20 cellular contexts compared by ENCODE assay signal in the genomic region with DNA sequence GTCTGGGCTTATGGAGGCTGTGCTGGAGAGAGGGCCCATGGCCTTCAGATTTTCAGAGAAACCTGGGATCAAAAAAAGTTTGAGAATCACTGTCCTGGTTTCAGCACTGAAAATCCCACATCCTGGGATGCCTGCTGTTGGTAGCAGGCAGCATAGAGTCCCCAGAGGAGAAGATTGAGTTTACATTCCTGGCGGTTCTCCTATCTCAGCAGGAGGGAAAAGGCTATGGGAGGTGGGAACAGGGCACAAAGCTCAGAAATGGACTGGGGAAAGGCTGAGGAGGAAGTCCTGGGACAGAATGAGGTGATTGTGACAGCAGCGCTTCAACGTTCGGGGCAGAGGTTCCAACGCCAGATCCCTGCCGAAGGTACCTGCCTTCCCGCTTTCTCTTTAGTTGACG.
DNase-seq lines count a peak whose midpoint lies in the region; ATAC-seq and TF ChIP-seq lines count a peak whose summit lies in the region.
"Had no signal": no experiment of that assay in that cellular context is flagged by ENCODE, and none has a peak within 500 bp of the region (broad histone marks: within the 10 kb centered on the region; RNA-seq: fewer than 3 reads in every experiment).

No MANE protein-coding gene starts in this region.

- H2BK20ac ChIP-seq in IMR-90 (ENCODE audit: low read depth, low read length) = no peak overlapping the region

- H3K36me3 ChIP-seq in IMR-90 (ENCODE audit: control insufficient read depth, insufficient read depth, low read length) (no peaks in the 10 kb centered on the region), colonic mucosa (no peaks in the 10 kb centered on the region), mucosa of rectum (ENCODE audit: control insufficient read depth in 2 of 2, insufficient read depth in 2 of 2, low read length in 2 of 2) (no peaks in the 10 kb centered on the region), thoracic aorta (no peaks in the 10 kb centered on the region)

- H3K18ac ChIP-seq in IMR-90 (ENCODE audit: low read depth, low read length) = 0 out of 2 replicates have a peak overlapping the region, but pooled peaks have one; percentile 6

- peaks cover 4% of the 10 kb centered on the region for H3K4me1 Mint-ChIP-seq in CD14-positive monocyte

- no peak for TF ChIP-seq CTCF in IMR-90 (conservative IDR thresholded peaks at IDR 0.05; ENCODE audit: low read depth, low read length)
- no peak for TF ChIP-seq CTCF in colonic mucosa (IDR thresholded peaks at IDR 0.05)
- TF ChIP-seq CTCF in thoracic aorta (IDR thresholded peaks at IDR 0.05) = no peak
- TF ChIP-seq CTCF in CD14-positive monocyte (IDR thresholded peaks at IDR 0.05) = no peak

- no peak overlapping the region for H3K9ac ChIP-seq in IMR-90 (ENCODE audit: low read depth, low read length)
- peak overlapping the region in 1 of 2 donors; percentile 14 for H3K9ac ChIP-seq in colonic mucosa (ENCODE audit: low read depth in 2 of 2, low read length in 2 of 2)
- H3K9ac ChIP-seq in mucosa of rectum (ENCODE audit: low read depth in 1 of 2, low read length in 2 of 2) = no peak overlapping the region

- POLR2A ChIA-PET in IMR-90 (lab: Charles Lee; ENCODE audit: unreplicated experiment) = no interaction called here

- CTCF ChIA-PET in IMR-90 (lab: Yijun Ruan, JAX) = no interaction called here

- H3K23ac ChIP-seq in IMR-90 (ENCODE audit: low read depth, low read length) = no peak overlapping the region

- no peak overlapping the region for H2AK9ac ChIP-seq in IMR-90 (replicated peaks; ENCODE audit: low read depth, low read length, poor library complexity)

- no peak for TF ChIP-seq POLR2A in IMR-90 (IDR thresholded peaks at IDR 0.05; ENCODE audit: low read depth, low read length)

- 0 out of 3 replicates have a peak overlapping the region, but pooled peaks have one; percentile 34 for H2BK15ac ChIP-seq in IMR-90 (ENCODE audit: low read depth, low read length)

- no peaks in the 10 kb centered on the region for H3K9me3 ChIP-seq in IMR-90 (ENCODE audit: control insufficient read depth, insufficient read depth, low read length)
- no peaks in the 10 kb centered on the region for H3K9me3 ChIP-seq in colonic mucosa
- H3K9me3 ChIP-seq in mucosa of rectum (ENCODE audit: control insufficient read depth in 2 of 2, low read length in 2 of 2) = no peaks in the 10 kb centered on the region
- H3K9me3 ChIP-seq in thoracic aorta = no peaks in the 10 kb centered on the region

- no peak for TF ChIP-seq RAD21 in IMR-90 (IDR thresholded peaks at IDR 0.05; ENCODE audit: low read length)

- no peak overlapping the region for H3K4me3 Mint-ChIP-seq in CD14-positive monocyte
- H3K4me3 Mint-ChIP-seq: activated naive CD8-positive, alpha-beta T cell; stimulated activated naive CD8-positive, alpha-beta T cell treated with anti-CD3 and anti-CD28 coated beads, Interleukin-15, Interleukin-2, amounts not matched to agents 100 ng/mL and 50 ng/mL, for 24 hours had no signal

- no peak overlapping the region; the same call in 1 of the 2 replicates for H2AK5ac ChIP-seq in IMR-90 (ENCODE audit: low read depth, low read length)

- in situ Hi-C loops in IMR-90 (cut with MboI; ENCODE audit: low sequenced_read_pairs) = no loop called here

- H3K4me1 ChIP-seq in IMR-90 (ENCODE audit: control insufficient read depth, insufficient read depth, low read length) (peaks cover 16% of the 10 kb centered on the region), colonic mucosa (peaks cover 8% of the 10 kb centered on the region), mucosa of rectum (ENCODE audit: control insufficient read depth in 2 of 2, insufficient read depth in 2 of 2, low read length in 2 of 2) (peaks cover 41 to 66% of the 10 kb centered on the region in 2 donors), thoracic aorta (ENCODE audit: control insufficient read depth in 1 of 2, low read depth in 2 of 2) (peaks cover 7 to 48% of the 10 kb centered on the region in 2 donors)

- no peak overlapping the region for H4K91ac ChIP-seq in IMR-90 (ENCODE audit: insufficient read depth, low read depth, low read length)

- peak overlapping the region; percentile 29; the same call in 1 of the 2 replicates for H3K4ac ChIP-seq in IMR-90 (ENCODE audit: low read depth, low read length)

- ATAC-seq in IMR-90 (ENCODE audit: low read depth) = peak; percentile 25; the same call in 1 of the 2 replicates
- ATAC-seq in thoracic aorta (ENCODE audit: insufficient number of reproducible peaks, low FRiP score, low read depth) = no peak
- ATAC-seq in left colon = no peak
- ATAC-seq: activated CD4-positive, CD25-positive, alpha-beta regulatory T cell treated with anti-CD3 and anti-CD28 coated beads, Interleukin-2, amount 50 U/mL, for 24 hours; left lobe of liver; sciatic nerve had no signal

- dilution Hi-C loops in IMR-90 (cut with HindIII; ENCODE audit: low sequenced_read_pairs, unreplicated experiment) = no loop called here

- DNase-seq in IMR-90 (no peak), colonic mucosa (no peak), thoracic aorta (ENCODE audit: low spot score) (no peak), D341Med (ENCODE audit: low spot score) (no peak), left colon (no peak), CD14-positive monocyte (ENCODE audit: low spot score) (no peak), NOMO-1 (lab: John Stamatoyannopoulos, UW; ENCODE audit: unreplicated experiment in 2 of 2) (no peak)
- DNase-seq: activated T-cell treated with anti-CD3 and anti-CD28 coated beads, Interleukin-2, amount 50 U/mL, for 48 hours; cortex of kidney; foreskin fibroblast; NCI-H187 treated with DMSO at 0.1 percent for 48 hours; NCI-H446; nucleus accumbens; stimulated activated CD4-positive, alpha-beta T cell treated with anti-CD3 and anti-CD28 coated beads, Interleukin-1b, Interleukin-23, amount 100 ng/mL, for 48 hours had no signal

- H3K27me3 ChIP-seq in IMR-90 (ENCODE audit: control insufficient read depth, insufficient read depth, low read length) (no peaks in the 10 kb centered on the region), colonic mucosa (no peaks in the 10 kb centered on the region), mucosa of rectum (ENCODE audit: control insufficient read depth in 2 of 2, insufficient read depth in 2 of 2, low read length in 2 of 2) (no peaks in the 10 kb centered on the region), thoracic aorta (replicated peaks; ENCODE audit: insufficient read depth) (no peaks in the 10 kb centered on the region)

- H4K5ac ChIP-seq in IMR-90 (ENCODE audit: low read depth, low read length) = no peak overlapping the region

- H3K27ac ChIP-seq in IMR-90 (ENCODE audit: insufficient read depth, low read length) (no peak overlapping the region), colonic mucosa (peak overlapping the region; percentile 88), mucosa of rectum (ENCODE audit: low read depth in 2 of 2, low read length in 2 of 2) (peak overlapping the region; percentile 10 to 97), thoracic aorta (peak overlapping the region; percentile 0 to 86)

- peak overlapping the region; percentile 19; the same call in 1 of the 2 replicates for H3K14ac ChIP-seq in IMR-90 (replicated peaks; ENCODE audit: low read depth, low read length)

- H3K9me1 ChIP-seq in IMR-90 (ENCODE audit: insufficient read depth, low read length) = peaks cover 12% of the 10 kb centered on the region

- H3K27ac Mint-ChIP-seq in CD14-positive monocyte = peak overlapping the region in 1 of 7 donors; percentile 16
- H3K27ac Mint-ChIP-seq: activated naive CD8-positive, alpha-beta T cell; stimulated activated naive CD8-positive, alpha-beta T cell treated with anti-CD3 and anti-CD28 coated beads, Interleukin-15, Interleukin-2, amounts not matched to agents 100 ng/mL and 50 ng/mL, for 24 hours had no signal

- no peaks in the 10 kb centered on the region for H4K20me1 ChIP-seq in IMR-90 (ENCODE audit: insufficient read depth, low read length)

- H3K56ac ChIP-seq in IMR-90 (ENCODE audit: extremely low read depth, insufficient read depth, low read length) = no peak overlapping the region

- H2AFZ ChIP-seq in IMR-90 (replicated peaks; ENCODE audit: low read length, poor library complexity) = no peak overlapping the region

- peaks cover 0 to 3% (median 1%) of the 10 kb centered on the region in 7 donors for H3K9me3 Mint-ChIP-seq in CD14-positive monocyte
- H3K9me3 Mint-ChIP-seq: stimulated activated naive CD8-positive, alpha-beta T cell treated with anti-CD3 and anti-CD28 coated beads, Interleukin-15, Interleukin-2, amounts not matched to agents 100 ng/mL and 50 ng/mL, for 24 hours had no signal

- BruUV-seq in IMR-90 (replicated peaks; lab: Mats Ljungman, UMichigan) = no TSS peak

- no peak overlapping the region for H2BK5ac ChIP-seq in IMR-90 (ENCODE audit: low read depth, low read length, poor library complexity, severe bottlenecking)

- no peaks in the 10 kb centered on the region for H3K79me1 ChIP-seq in IMR-90 (ENCODE audit: low read depth in 1 of 2, low read length in 2 of 2)

- H3K4me2 ChIP-seq in IMR-90 (ENCODE audit: low read depth, low read length) = no peak overlapping the region

- H3K4me3 ChIP-seq in IMR-90 (ENCODE audit: insufficient read depth, low read depth, low read length) (no peak overlapping the region), colonic mucosa (no peak overlapping the region), mucosa of rectum (ENCODE audit: low read length in 2 of 2) (no peak overlapping the region), thoracic aorta (no peak overlapping the region)

- intact Hi-C loops in IMR-90 (cut with micrococcal nuclease) (no loop called here), colonic mucosa (cut with DNase I) (no loop called here), left colon (cut with DNase I, micrococcal nuclease) (no loop called here), CD14-positive monocyte (cut with micrococcal nuclease) (no loop called here)

- peaks cover 2 to 5% (median 4%) of the 10 kb centered on the region in 3 donors for H3K27me3 Mint-ChIP-seq in CD14-positive monocyte (ENCODE audit: low read depth in 3 of 3)
- H3K27me3 Mint-ChIP-seq: activated naive CD8-positive, alpha-beta T cell; stimulated activated naive CD8-positive, alpha-beta T cell treated with anti-CD3 and anti-CD28 coated beads, Interleukin-15, Interleukin-2, amounts not matched to agents 100 ng/mL and 50 ng/mL, for 24 hours had no signal

- no peak overlapping the region for H2BK120ac ChIP-seq in IMR-90 (ENCODE audit: low read depth, low read length)

- H3K36me3 Mint-ChIP-seq in CD14-positive monocyte = no peaks in the 10 kb centered on the region

- H4K8ac ChIP-seq in IMR-90 (ENCODE audit: low read depth in 2 of 2, low read length in 2 of 2) = no peak overlapping the region

- 86% methylated on average over 7 of the region's 8 CpGs; no CpG with 5 or more reads in 1 of the 2 experiments for WGBS in IMR-90 (ENCODE audit: extremely low coverage in 2 of 2, insufficient read length in 1 of 2), 2 experiments

TF ChIP-seq in IMR-90, 13 proteins besides CTCF, POLR2A, EP300 and RAD21 (continues in another document):
- no peak for TF ChIP-seq RFX5 (IDR thresholded peaks at IDR 0.05; ENCODE audit: low read depth, low read length)
- TF ChIP-seq BHLHE40 (IDR thresholded peaks at IDR 0.05; ENCODE audit: low read depth, low read length) = no peak
- TF ChIP-seq RCOR1 (IDR thresholded peaks at IDR 0.05; ENCODE audit: insufficient replicate concordance, low read length) = no peak
- TF ChIP-seq CEBPB (IDR thresholded peaks at IDR 0.05; ENCODE audit: low read depth, low read length) = no peak
